14 cellular contexts compared by ENCODE assay signal in the genomic region with DNA sequence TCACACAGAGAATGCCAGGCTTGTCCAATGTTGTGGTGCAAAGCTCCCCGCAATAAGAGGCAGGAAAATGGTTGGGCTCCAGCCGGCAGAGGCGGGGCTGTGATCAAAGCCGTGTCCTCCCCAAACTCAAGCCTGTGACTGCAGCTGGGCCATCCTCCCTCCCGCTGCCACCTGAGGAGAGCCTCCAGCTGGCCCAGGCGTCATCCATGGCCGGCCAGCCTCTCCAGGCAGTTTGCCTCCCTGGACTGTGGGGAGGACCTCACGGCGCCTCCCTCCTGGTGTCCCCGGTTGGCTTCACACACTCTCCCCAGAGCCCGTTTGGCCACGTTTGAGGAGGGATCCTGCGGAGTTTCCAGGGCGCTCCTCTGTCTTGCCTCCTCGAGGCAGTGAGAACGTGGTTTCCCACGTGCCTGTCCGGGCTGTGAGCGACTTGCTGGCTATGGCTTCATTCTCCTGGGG.
DNase-seq lines count a peak whose midpoint lies in the region; FAIRE-seq and TF ChIP-seq lines count a peak whose summit lies in the region.
"Had no signal": no experiment of that assay in that cellular context is flagged by ENCODE, and none has a peak within 500 bp of the region (broad histone marks: within the 10 kb centered on the region; RNA-seq: fewer than 3 reads in every experiment).

No MANE protein-coding gene starts in this region.

- TF ChIP-seq POLR2A in GM12892 (IDR thresholded peaks at IDR 0.05; ENCODE audit: low read depth, low read length), result no peak

- no peak overlapping the region for H3K27ac Mint-ChIP-seq in activated naive CD4-positive, alpha-beta T cell treated with anti-CD3 and anti-CD28 coated beads, Interleukin-2, amount 10 ng/mL, durations not matched to agents 7 days and 5 days

- DNase-seq in G401 (ENCODE audit: low spot score) (peak; percentile 1), adipocyte (ENCODE audit: low read depth) (peak; percentile 12), hippocampal formation (lab: John Stamatoyannopoulos, UW) (peak; percentile 17 to 47), occipital lobe (lab: John Stamatoyannopoulos, UW) (peak; percentile 31), NCI-H2196 treated with DMSO at 0.1 percent for 48 hours (lab: John Stamatoyannopoulos, UW; ENCODE audit: unreplicated experiment) (no peak), NCI-H2196 (lab: John Stamatoyannopoulos, UW; ENCODE audit: unreplicated experiment) (no peak), GM12892 (ENCODE audit: insufficient read length) (no peak)
- no peak for DNase-seq in activated naive CD4-positive, alpha-beta T cell treated with anti-CD3 and anti-CD28 coated beads, Interleukin-2, amount 10 ng/mL, durations not matched to agents 7 days and 5 days
- DNase-seq: DMS153, glutamatergic neuron, NCI-H1048, testis had no signal

- no peaks in the 10 kb centered on the region for H3K4me1 Mint-ChIP-seq in activated naive CD4-positive, alpha-beta T cell treated with anti-CD3 and anti-CD28 coated beads, Interleukin-2, amount 10 ng/mL, durations not matched to agents 7 days and 5 days

- no peaks in the 10 kb centered on the region for H3K36me3 ChIP-seq in adipocyte (ENCODE audit: control insufficient read depth, insufficient read depth, low read length, severe bottlenecking)

- in situ Hi-C loops in G401 (cut with HindIII; ENCODE audit: low sequenced_read_pairs), result no loop called here

- no peak overlapping the region for H3K4me3 Mint-ChIP-seq in activated naive CD4-positive, alpha-beta T cell treated with anti-CD3 and anti-CD28 coated beads, Interleukin-2, amount 10 ng/mL, durations not matched to agents 7 days and 5 days
- H3K4me3 Mint-ChIP-seq: neural crest cell had no signal

- H3K27me3 Mint-ChIP-seq in activated naive CD4-positive, alpha-beta T cell treated with anti-CD3 and anti-CD28 coated beads, Interleukin-2, amount 10 ng/mL, durations not matched to agents 7 days and 5 days, result peaks cover 43% of the 10 kb centered on the region

- CTCF ChIA-PET in activated naive CD4-positive, alpha-beta T cell treated with anti-CD3 and anti-CD28 coated beads, Interleukin-2, amount 10 ng/mL, durations not matched to agents 7 days and 5 days (lab: Charles Lee), result interaction anchor here (3.5 kb wide), 1 partner anchor 212 kb away, joined by 10 read pairs; no protein-coding TSS in a partner anchor

- no peaks in the 10 kb centered on the region for H3K4me1 ChIP-seq in adipocyte (ENCODE audit: control insufficient read depth, insufficient read depth, low read length)
- H3K4me1 ChIP-seq: testis had no signal

- H3K9me3 Mint-ChIP-seq in activated naive CD4-positive, alpha-beta T cell treated with anti-CD3 and anti-CD28 coated beads, Interleukin-2, amount 10 ng/mL, durations not matched to agents 7 days and 5 days, result no peaks in the 10 kb centered on the region
- H3K9me3 Mint-ChIP-seq: neural crest cell had no signal

- H3K9ac ChIP-seq in adipocyte (ENCODE audit: low read length), result no peak overlapping the region

- peaks cover 68% of the 10 kb centered on the region for H3K27me3 ChIP-seq in adipocyte (replicated peaks; ENCODE audit: control insufficient read depth, insufficient read depth, low read length)
- H3K27me3 ChIP-seq: testis had no signal

- no peak overlapping the region for H3K4me3 ChIP-seq in adipocyte (ENCODE audit: low read length)
- H3K4me3 ChIP-seq: testis had no signal

- FAIRE-seq in GM12892 (lab: Jason Lieb, UNC), result no peak
- FAIRE-seq: bronchial epithelial cell had no signal

- H3K9me3 ChIP-seq in adipocyte (ENCODE audit: control insufficient read depth, low read length), result peaks cover 7% of the 10 kb centered on the region
- H3K9me3 ChIP-seq: testis had no signal

- no peaks in the 10 kb centered on the region for H3K36me3 Mint-ChIP-seq in activated naive CD4-positive, alpha-beta T cell treated with anti-CD3 and anti-CD28 coated beads, Interleukin-2, amount 10 ng/mL, durations not matched to agents 7 days and 5 days

Comparison
In these comparisons a context has a peak if more than half of its experiments do, and no peak if none do; other contexts are left out.
1. DNase-seq: peak in G401 (single experiment), adipocyte (single experiment), hippocampal formation (2 of 2) and occipital lobe (single experiment); none in NCI-H2196 treated with DMSO at 0.1 percent for 48 hours (single experiment), NCI-H2196 (single experiment), activated naive CD4-positive, alpha-beta T cell treated with anti-CD3 and anti-CD28 coated beads, Interleukin-2, amount 10 ng/mL, durations not matched to agents 7 days and 5 days (single experiment) and GM12892 (single experiment).